ENCODE assay signal across 7 cellular contexts in genomic region chr13:113816925-113817859, GRCh38. TPM values are rescaled to one million over a fixed set of nuclear protein-coding genes. Genes with fewer than 3 reads are reported as not detected.
DNase-seq lines count a peak whose midpoint lies in the region; ATAC-seq, FAIRE-seq and TF ChIP-seq lines count a peak whose summit lies in the region.

No MANE protein-coding gene starts in this region.

- H3K4me3 Mint-ChIP-seq in IgD-negative memory B cell: peak overlapping the region; percentile 96 to 100 (median 99)
- H3K4me3 Mint-ChIP-seq in activated T-helper 17 cell treated with anti-CD3 and anti-CD28 coated beads, Interleukin-2, amount 50 U/mL, for 72 hours: peak overlapping the region; percentile 98

- DNase-seq in RCC 7860 (ENCODE audit: low spot score): peak; percentile 36
- DNase-seq in fibroblast of villous mesenchyme (ENCODE audit: low read depth): peak; percentile 86
- DNase-seq in nucleus accumbens (lab: John Stamatoyannopoulos, UW): peak in 44 of 56 donors; percentile 17 to 83 (median 46)
- DNase-seq in substantia nigra (lab: John Stamatoyannopoulos, UW): peak in 40 of 49 donors; percentile 14 to 80 (median 56)

- peak; percentile 78 for ATAC-seq in activated T-helper 17 cell treated with anti-CD3 and anti-CD28 coated beads, Interleukin-2, amount 50 U/mL, for 72 hours (replicated peaks)

- no peak overlapping the region for H3K4me3 ChIP-seq in GM12875 (ENCODE audit: low read depth, low read length)
- no peak overlapping the region for H3K4me3 ChIP-seq in fibroblast of villous mesenchyme (ENCODE audit: low read depth, low read length)

- FAIRE-seq in RCC 7860 (lab: Jason Lieb, UNC): no peak

- peaks cover 2% of the 10 kb centered on the region for H3K36me3 Mint-ChIP-seq in IgD-negative memory B cell
- H3K36me3 Mint-ChIP-seq in activated T-helper 17 cell treated with anti-CD3 and anti-CD28 coated beads, Interleukin-2, amount 50 U/mL, for 72 hours (ENCODE audit: low read depth): peaks cover 10% of the 10 kb centered on the region

- peak overlapping the region; percentile 27 for H3K27ac ChIP-seq in substantia nigra (ENCODE audit: low read depth, low read length, poor library complexity, severe bottlenecking)

- H3K27ac Mint-ChIP-seq in IgD-negative memory B cell: peak overlapping the region; percentile 78 to 90 (median 86)
- peak overlapping the region; percentile 75 for H3K27ac Mint-ChIP-seq in activated T-helper 17 cell treated with anti-CD3 and anti-CD28 coated beads, Interleukin-2, amount 50 U/mL, for 72 hours

- H3K27me3 Mint-ChIP-seq in IgD-negative memory B cell: peaks cover 5% of the 10 kb centered on the region
- no peaks in the 10 kb centered on the region for H3K27me3 Mint-ChIP-seq in activated T-helper 17 cell treated with anti-CD3 and anti-CD28 coated beads, Interleukin-2, amount 50 U/mL, for 72 hours

- peaks cover 0 to 1% (median 0%) of the 10 kb centered on the region in 3 donors for H3K9me3 Mint-ChIP-seq in IgD-negative memory B cell
- H3K9me3 Mint-ChIP-seq in activated T-helper 17 cell treated with anti-CD3 and anti-CD28 coated beads, Interleukin-2, amount 50 U/mL, for 72 hours: no peaks in the 10 kb centered on the region

- H3K4me1 Mint-ChIP-seq in IgD-negative memory B cell: peaks cover 14 to 20% (median 19%) of the 10 kb centered on the region in 3 donors
- peaks cover 17% of the 10 kb centered on the region for H3K4me1 Mint-ChIP-seq in activated T-helper 17 cell treated with anti-CD3 and anti-CD28 coated beads, Interleukin-2, amount 50 U/mL, for 72 hours

- peak; percentile 83 for TF ChIP-seq CTCF in GM12875 (IDR thresholded peaks at IDR 0.05; ENCODE audit: borderline replicate concordance, insufficient read depth, low read depth, low read length)
- peak; percentile 86 for TF ChIP-seq CTCF in fibroblast of villous mesenchyme (IDR thresholded peaks at IDR 0.05; ENCODE audit: insufficient read depth, low read depth, low read length)

RNA-seq across cellular contexts. Expression of gene GAS6, which starts 46.7 kb away (rescaled TPM):
- 0.60 TPM for polyA plus RNA-seq in IgD-negative memory B cell
- total RNA-seq in activated T-helper 17 cell treated with anti-CD3 and anti-CD28 coated beads, Interleukin-2, amount 50 U/mL, for 72 hours: under 1 TPM; 0.56 to 0.58 TPM
- total RNA-seq in fibroblast of villous mesenchyme: 172 and 216 TPM in 2 replicates

RNA-seq across cellular contexts. Expression of gene TMEM255B, which starts 58.2 kb away (rescaled TPM):
- 0.70 TPM for polyA plus RNA-seq in IgD-negative memory B cell
- 1 to 10 TPM; 2.0 TPM for total RNA-seq in activated T-helper 17 cell treated with anti-CD3 and anti-CD28 coated beads, Interleukin-2, amount 50 U/mL, for 72 hours
- 0.43 and 1.6 TPM in 2 replicates for total RNA-seq in fibroblast of villous mesenchyme

Comparison
In these comparisons a context has a peak if more than half of its experiments do, and no peak if none do; other contexts are left out.
1. DNase-seq: peak in every context shown above with its lines; median percentile 86 in fibroblast of villous mesenchyme; 56 in substantia nigra; 46 in nucleus accumbens; 36 in RCC 7860.
2. RNA of gene GAS6, which starts 46.7 kb away (total RNA-seq): 172 to 216 TPM in fibroblast of villous mesenchyme; 0.56 to 0.58 TPM in activated T-helper 17 cell treated with anti-CD3 and anti-CD28 coated beads, Interleukin-2, amount 50 U/mL, for 72 hours; every median in the first group is over 100 times any median in the second.